8 cellular contexts compared by ENCODE assay signal in the genomic region with DNA sequence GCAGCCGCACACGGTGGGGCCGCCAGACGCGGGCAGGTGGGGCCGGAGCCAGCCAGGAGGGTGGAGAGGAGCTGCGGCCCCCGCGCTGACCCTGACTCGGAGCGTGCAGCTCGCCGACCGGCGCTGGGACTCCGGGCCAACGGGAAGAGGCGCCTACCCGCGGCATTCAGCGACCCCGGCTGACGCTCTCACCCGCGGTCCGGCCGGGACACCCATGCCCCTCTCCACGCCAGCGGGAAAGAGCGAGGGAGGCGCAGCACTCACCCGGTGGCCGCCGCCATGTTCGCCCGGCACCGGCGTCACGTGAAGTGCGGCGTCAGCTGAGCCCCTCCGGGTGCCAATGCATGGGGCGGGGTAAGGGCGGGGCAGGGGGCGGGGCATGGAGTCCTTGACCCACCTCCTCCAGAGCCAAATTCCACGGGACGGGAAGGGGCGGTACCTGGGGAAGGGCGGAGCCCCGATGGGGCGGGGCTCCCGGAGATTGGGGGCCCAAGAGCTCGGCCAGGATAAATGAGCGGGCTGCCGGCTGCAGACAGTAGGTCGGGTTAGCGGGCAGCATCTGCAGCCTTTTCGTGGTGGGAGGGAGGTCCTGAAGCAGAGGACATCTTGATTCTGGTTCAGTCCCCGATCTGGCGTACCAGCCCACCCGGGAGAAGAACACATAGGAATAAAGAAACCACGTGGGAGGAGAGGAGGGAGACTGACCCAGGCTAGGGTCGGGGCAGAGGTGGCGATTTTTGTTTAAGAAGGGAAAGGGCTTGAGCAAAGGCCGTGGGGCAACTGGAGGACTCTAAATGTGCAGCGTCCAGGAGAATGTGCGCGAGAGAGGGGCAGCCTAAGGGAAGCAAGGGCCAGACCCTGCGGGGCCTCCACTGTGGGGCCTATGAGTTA. TPM values are rescaled to one million over a fixed set of nuclear protein-coding genes. Genes with fewer than 3 reads are reported as not detected.
DNase-seq lines count a peak whose midpoint lies in the region; ATAC-seq and TF ChIP-seq lines count a peak whose summit lies in the region.

A gene (minus strand): TSS at position 312 of the 891 bp plus-strand sequence. CDS start 31 bp downstream, at position 281.

- H3K79me2 ChIP-seq in OCI-LY3 (ENCODE audit: low read length), result 0 out of 2 replicates have a peak, but pooled peaks cover 6% of the 10 kb centered on the region

- peaks cover 16% of the 10 kb centered on the region for H3K36me3 Mint-ChIP-seq in Caco-2 (ENCODE audit: insufficient read depth, unreplicated experiment)

- H3K9me3 ChIP-seq in Caco-2 (no peaks in the 10 kb centered on the region), HUES6 (ENCODE audit: control insufficient read depth, insufficient read depth, low read depth, low read length) (no peaks in the 10 kb centered on the region), OCI-LY3 (ENCODE audit: insufficient read depth, low read length) (no peaks in the 10 kb centered on the region)

- H3K9ac ChIP-seq in HUES6 (ENCODE audit: low read length), result peak within 1 kb of the TSS; percentile 79
- peak within 1 kb of the TSS; percentile 58 for H3K9ac ChIP-seq in OCI-LY3 (ENCODE audit: low read length)

- peaks cover 14% of the 10 kb centered on the region for H3K4me1 Mint-ChIP-seq in Caco-2 (ENCODE audit: low read depth, unreplicated experiment)

- H3K36me3 ChIP-seq in Caco-2 (ENCODE audit: control insufficient read depth, insufficient read depth, low read length), result peaks cover 2% of the 10 kb centered on the region; the same call in 1 of the 2 replicates
- H3K36me3 ChIP-seq in HUES6 (ENCODE audit: control insufficient read depth, insufficient read depth, low read length), result no peaks in the 10 kb centered on the region
- H3K36me3 ChIP-seq in OCI-LY3 (replicated peaks; ENCODE audit: low read depth, low read length), result no peaks in the 10 kb centered on the region

- CTCF ChIA-PET in Caco-2 (lab: Charles Lee), result interaction anchor here (0.6 to 0.7 kb wide), 2 partner anchors 91 to 257 kb away, joined by 3 read pairs; no protein-coding TSS in a partner anchor

- H3K4me3 ChIP-seq in Caco-2 (ENCODE audit: low read depth, low read length) (peak within 1 kb of the TSS; percentile 96), HUES6 (ENCODE audit: low read depth, low read length) (peak within 1 kb of the TSS; percentile 92), OCI-LY3 (ENCODE audit: low read length) (peak within 1 kb of the TSS; percentile 93)

- DNase-seq in Caco-2 (peak; percentile 89 to 93), activated T-cell treated with anti-CD3 and anti-CD28 coated beads for 24 hours (ENCODE audit: low read depth) (peak; percentile 84), epithelial cell of prostate (ENCODE audit: low read depth, low spot score) (peak; percentile 31), mucosa of gallbladder (ENCODE audit: low spot score) (peak; percentile 90)
- peak; percentile 79 for DNase-seq in stimulated activated CD8-positive, alpha-beta memory T cell treated with anti-CD3 and anti-CD28 coated beads, Interleukin-4, amount 100 ng/mL, for 24 hours (ENCODE audit: low read depth)

- H3K27ac Mint-ChIP-seq in Caco-2 (ENCODE audit: unreplicated experiment), result peak within 1 kb of the TSS; percentile 37

- POLR2A ChIA-PET in Caco-2 (lab: Charles Lee), result interaction anchor here (0.6 to 1.0 kb wide), 3 partner anchors 13 to 219 kb away, joined by 3 to 4 read pairs (median 3); a partner anchor contains a TSS

- H2AFZ ChIP-seq in OCI-LY3 (ENCODE audit: low read depth, low read length), result peak within 1 kb of the TSS; percentile 97

- no peaks in the 10 kb centered on the region for H3K27me3 Mint-ChIP-seq in Caco-2 (ENCODE audit: insufficient read depth, unreplicated experiment)

- H3K9me3 Mint-ChIP-seq in Caco-2 (ENCODE audit: unreplicated experiment), result no peaks in the 10 kb centered on the region

- intact Hi-C loops in Caco-2 (cut with micrococcal nuclease; ENCODE audit: unreplicated experiment), result no loop called here

- peak within 1 kb of the TSS; percentile 99 for H3K4me2 ChIP-seq in OCI-LY3 (ENCODE audit: low read length)

- ATAC-seq in GM21381 (IDR thresholded peaks at IDR 0.05; ENCODE audit: unreplicated experiment), result peak; percentile 89

- no peaks in the 10 kb centered on the region for H3K27me3 ChIP-seq in Caco-2 (replicated peaks; ENCODE audit: control insufficient read depth, insufficient read depth, low read length)
- H3K27me3 ChIP-seq in HUES6 (ENCODE audit: control insufficient read depth, insufficient read depth, low read length), result no peaks in the 10 kb centered on the region; the same call in 1 of the 2 replicates
- no peaks in the 10 kb centered on the region for H3K27me3 ChIP-seq in OCI-LY3 (ENCODE audit: low read depth, low read length)

- H3K27ac ChIP-seq in HUES6 (ENCODE audit: low read depth, low read length) (peak within 1 kb of the TSS; percentile 28; the same call in 1 of the 2 replicates), OCI-LY3 (ENCODE audit: low read length) (no peak within 1 kb of the TSS), epithelial cell of prostate (no peak within 1 kb of the TSS)

- TF ChIP-seq CTCF in Caco-2 (IDR thresholded peaks at IDR 0.05; ENCODE audit: insufficient read depth in 1 of 2, low read depth in 1 of 2, low read length in 1 of 2, severe bottlenecking in 1 of 2, unreplicated experiment in 1 of 2) (no peak), OCI-LY3 (IDR thresholded peaks at IDR 0.05; ENCODE audit: low read depth, low read length) (no peak)

- no TSS peak for BruUV-seq in Caco-2 (replicated peaks; lab: Mats Ljungman, UMichigan)

- H4K20me1 ChIP-seq in OCI-LY3 (ENCODE audit: insufficient read depth, low read length), result no peaks in the 10 kb centered on the region

- H3K4me3 Mint-ChIP-seq in Caco-2 (ENCODE audit: unreplicated experiment), result peak within 1 kb of the TSS; percentile 95

- H3K4me1 ChIP-seq in Caco-2, result peaks cover 16% of the 10 kb centered on the region
- H3K4me1 ChIP-seq in HUES6 (ENCODE audit: control insufficient read depth, insufficient read depth, low read length), result peaks cover 17% of the 10 kb centered on the region; the same call in 1 of the 2 replicates
- peaks cover 13% of the 10 kb centered on the region for H3K4me1 ChIP-seq in OCI-LY3 (ENCODE audit: low read length)

RNA-seq across cellular contexts. Expression of the gene that starts here (rescaled TPM):
- total RNA-seq in Caco-2 (2022) (116 and 123 TPM in 2 replicates), mucosa of gallbladder (90.3 TPM)

Comparison
In these comparisons a context has a peak if more than half of its experiments do, and no peak if none do; other contexts are left out.
1. DNase-seq: peak in every context shown above with its lines; median percentile 91 in Caco-2; 90 in mucosa of gallbladder; 84 in activated T-cell treated with anti-CD3 and anti-CD28 coated beads for 24 hours; 79 in stimulated activated CD8-positive, alpha-beta memory T cell treated with anti-CD3 and anti-CD28 coated beads, Interleukin-4, amount 100 ng/mL, for 24 hours; 31 in epithelial cell of prostate.